11 cellular contexts compared by ENCODE assay signal in genomic region chr9:137318976-137319375, GRCh38. TPM values are rescaled to one million over a fixed set of nuclear protein-coding genes. Genes with fewer than 3 reads are reported as not detected.
DNase-seq lines count a peak whose midpoint lies in the region; ATAC-seq and TF ChIP-seq lines count a peak whose summit lies in the region.
"Had no signal": no experiment of that assay in that cellular context is flagged by ENCODE, and none has a peak within 500 bp of the region (broad histone marks: within the 10 kb centered on the region; RNA-seq: fewer than 3 reads in every experiment).

No MANE protein-coding gene starts in this region.

- no peak overlapping the region for H3K27ac ChIP-seq in smooth muscle cell (ENCODE audit: low read depth)
- H3K27ac ChIP-seq: SJSA1 had no signal

- TF ChIP-seq CTCF in brain (conservative IDR thresholded peaks at IDR 0.05) (peak; percentile 14 to 47), smooth muscle cell (IDR thresholded peaks at IDR 0.05; ENCODE audit: borderline replicate concordance, insufficient read depth, poor library complexity, severe bottlenecking) (no peak)

- no peaks in the 10 kb centered on the region for H3K36me3 ChIP-seq in H7 (replicated peaks; ENCODE audit: control insufficient read depth, insufficient read depth, low read length)
- H3K36me3 ChIP-seq in smooth muscle cell (ENCODE audit: low read depth) = no peaks in the 10 kb centered on the region
- H3K36me3 ChIP-seq: SJSA1 had no signal

- no peak overlapping the region for H3K4me3 Mint-ChIP-seq in brain
- H3K4me3 Mint-ChIP-seq: naive thymus-derived CD4-positive, alpha-beta T cell had no signal

- peaks cover 7% of the 10 kb centered on the region for H3K4me1 Mint-ChIP-seq in brain

- no peak for TF ChIP-seq POLR2A in GM18505 (IDR thresholded peaks at IDR 0.05; ENCODE audit: borderline replicate concordance, extremely low read depth, insufficient read depth, insufficient read length)

- WGBS in smooth muscle cell (ENCODE audit: low lambda C conversion rate) = 84% methylated on average over 22 of the region's 22 CpGs

- DNase-seq in H7 (peak; percentile 89), iPS-NIHi7 (ENCODE audit: extremely low spot score) (peak; percentile 79), stromal cell of bone marrow (ENCODE audit: low read depth) (peak; percentile 40), UCSD-AML1 (lab: John Stamatoyannopoulos, UW; ENCODE audit: unreplicated experiment) (no peak), smooth muscle cell (lab: John Stamatoyannopoulos, UW; ENCODE audit: unreplicated experiment) (no peak)
- DNase-seq: MV-4-11; naive thymus-derived CD4-positive, alpha-beta T cell had no signal

- H3K36me3 Mint-ChIP-seq in brain = peaks cover 4% of the 10 kb centered on the region
- H3K36me3 Mint-ChIP-seq: naive thymus-derived CD4-positive, alpha-beta T cell had no signal

- no peak overlapping the region for H3K4me3 ChIP-seq in H7 (ENCODE audit: insufficient read depth, low read depth, low read length)
- no peak overlapping the region for H3K4me3 ChIP-seq in smooth muscle cell
- H3K4me3 ChIP-seq: SJSA1 had no signal

- no peaks in the 10 kb centered on the region for H3K9me3 ChIP-seq in smooth muscle cell (replicated peaks; ENCODE audit: low read depth)
- H3K9me3 ChIP-seq: SJSA1 had no signal

- peaks cover 0 to 5% (median 0%) of the 10 kb centered on the region in 5 experiments for H3K9me3 Mint-ChIP-seq in brain
- H3K9me3 Mint-ChIP-seq: naive thymus-derived CD4-positive, alpha-beta T cell had no signal

- no peak overlapping the region for H2AFZ ChIP-seq in smooth muscle cell (ENCODE audit: low read depth)

- peaks cover 23% of the 10 kb centered on the region for H3K4me1 ChIP-seq in smooth muscle cell (ENCODE audit: low read depth)

- no peaks in the 10 kb centered on the region for H3K79me2 ChIP-seq in smooth muscle cell (ENCODE audit: low read depth)

- no peaks in the 10 kb centered on the region for H3F3A ChIP-seq in smooth muscle cell (ENCODE audit: low read depth)

- no peaks in the 10 kb centered on the region for H3K27me3 Mint-ChIP-seq in brain

- H3K4me2 ChIP-seq in smooth muscle cell = no peak overlapping the region

- ATAC-seq in GM18505 (IDR thresholded peaks at IDR 0.05; ENCODE audit: unreplicated experiment) = no peak
- ATAC-seq in GM21515 (IDR thresholded peaks at IDR 0.05; ENCODE audit: unreplicated experiment) = no peak
- ATAC-seq: naive thymus-derived CD4-positive, alpha-beta T cell had no signal

- peak overlapping the region in 2 of 5 experiments; percentile 15 to 75 for H3K27ac Mint-ChIP-seq in brain

- no peaks in the 10 kb centered on the region for H4K20me1 ChIP-seq in smooth muscle cell (ENCODE audit: low read depth)

- H3K27me3 ChIP-seq in H7 (ENCODE audit: control insufficient read depth, insufficient read depth, low read length) (no peaks in the 10 kb centered on the region), smooth muscle cell (ENCODE audit: low read depth) (no peaks in the 10 kb centered on the region)
- H3K27me3 ChIP-seq: SJSA1 had no signal

- H3K9ac ChIP-seq in smooth muscle cell (ENCODE audit: low read depth) = no peak overlapping the region

RNA-seq across cellular contexts. Expression of gene NRARP, which starts 16.9 kb away (rescaled TPM):
- total RNA-seq in H7 (2014; rRNA removed; shearing (Covaris generic)) = 27.7 and 34.8 TPM in 2 replicates
- polyA plus RNA-seq in brain (ENCODE audit: insufficient read depth, low read depth, low replicate concordance) (3.9 TPM), smooth muscle cell (1.7 and 3.0 TPM in 2 replicates)
- total RNA-seq in smooth muscle cell = 2.0 and 3.7 TPM in 2 replicates
- polyA plus RNA-seq: naive thymus-derived CD4-positive, alpha-beta T cell had no signal

RNA-seq across cellular contexts. Expression of gene TOR4A, which starts 41.5 kb away (rescaled TPM):
- 21.3 and 23.2 TPM in 2 replicates for total RNA-seq in H7 (2014; rRNA removed; shearing (Covaris generic))
- 1.9 TPM for polyA plus RNA-seq in brain (ENCODE audit: insufficient read depth, low read depth, low replicate concordance)
- total RNA-seq in smooth muscle cell = 4.6 and 6.3 TPM in 2 replicates
- polyA plus RNA-seq in smooth muscle cell = 5.5 and 10.7 TPM in 2 replicates

Comparison
In these comparisons a context has a peak if more than half of its experiments do, and no peak if none do; other contexts are left out.
1. DNase-seq: peak in H7 (single experiment), iPS-NIHi7 (single experiment) and stromal cell of bone marrow (single experiment); none in UCSD-AML1 (single experiment) and smooth muscle cell (single experiment).